ENCODE assay signal across 10 cellular contexts in genomic region chr1:2073382-2074230, GRCh38. TPM values are rescaled to one million over a fixed set of nuclear protein-coding genes. Genes with fewer than 3 reads are reported as not detected.
DNase-seq lines count a peak whose midpoint lies in the region; ATAC-seq and TF ChIP-seq lines count a peak whose summit lies in the region.
"Had no signal": no experiment of that assay in that cellular context is flagged by ENCODE, and none has a peak within 500 bp of the region (broad histone marks: within the 10 kb centered on the region; RNA-seq: fewer than 3 reads in every experiment).

No MANE protein-coding gene starts in this region.

- H3K27me3 ChIP-seq in left ventricle myocardium inferior (ENCODE audit: low read depth) (peaks cover 36% of the 10 kb centered on the region), right atrium auricular region (no peaks in the 10 kb centered on the region), thoracic aorta (replicated peaks; ENCODE audit: insufficient read depth) (no peaks in the 10 kb centered on the region), Peyer's patch (no peaks in the 10 kb centered on the region)

- H3K4me3 ChIP-seq in left ventricle myocardium inferior: peak overlapping the region; percentile 27
- peak overlapping the region in 1 of 2 donors; percentile 18 for H3K4me3 ChIP-seq in right atrium auricular region
- peak overlapping the region; percentile 19 for H3K4me3 ChIP-seq in thoracic aorta
- peak overlapping the region in 1 of 4 donors; percentile 35 for H3K4me3 ChIP-seq in Peyer's patch

- no peak for TF ChIP-seq CTCF in left ventricle myocardium inferior (IDR thresholded peaks at IDR 0.05; ENCODE audit: borderline replicate concordance)
- no peak for TF ChIP-seq CTCF in right atrium auricular region (IDR thresholded peaks at IDR 0.05)
- TF ChIP-seq CTCF in thoracic aorta (IDR thresholded peaks at IDR 0.05): no peak
- no peak for TF ChIP-seq CTCF in Peyer's patch (IDR thresholded peaks at IDR 0.05)

- intact Hi-C loops in left ventricle myocardium inferior (cut with micrococcal nuclease): no loop called here

- TF ChIP-seq POLR2A in Peyer's patch (IDR thresholded peaks at IDR 0.05): no peak

- ATAC-seq in thoracic aorta (ENCODE audit: insufficient number of reproducible peaks, low FRiP score, low read depth): no peak
- ATAC-seq: PC-3 had no signal

- no peak for DNase-seq in left ventricle myocardium inferior
- DNase-seq in right atrium auricular region (ENCODE audit: low spot score): no peak
- DNase-seq in amygdala (lab: John Stamatoyannopoulos, UW): peak in 55 of 56 donors; percentile 25 to 92 (median 77)
- DNase-seq in hippocampal formation (lab: John Stamatoyannopoulos, UW): peak; percentile 79 to 88
- DNase-seq in thoracic aorta (ENCODE audit: low spot score): no peak
- no peak for DNase-seq in Peyer's patch
- no peak for DNase-seq in mesenteric fat pad (ENCODE audit: low spot score)
- no peak for DNase-seq in activated naive CD4-positive, alpha-beta T cell treated with anti-CD3 and anti-CD28 coated beads, Interleukin-2, amount 50 U/mL, for 16 hours
- DNase-seq: PC-3 had no signal

- H3K27ac ChIP-seq in left ventricle myocardium inferior (replicated peaks) (no peak overlapping the region), right atrium auricular region (no peak overlapping the region), thoracic aorta (no peak overlapping the region), Peyer's patch (peak overlapping the region in 1 of 4 donors; percentile 84)

- H3K9me3 ChIP-seq in left ventricle myocardium inferior (replicated peaks): peaks cover 19% of the 10 kb centered on the region
- peaks cover 0 to 12% of the 10 kb centered on the region in 2 donors for H3K9me3 ChIP-seq in right atrium auricular region
- peaks cover 11% of the 10 kb centered on the region for H3K9me3 ChIP-seq in thoracic aorta
- H3K9me3 ChIP-seq in Peyer's patch: peaks cover 0 to 17% (median 4%) of the 10 kb centered on the region in 4 donors

- no peaks in the 10 kb centered on the region for H3K4me1 ChIP-seq in left ventricle myocardium inferior
- H3K4me1 ChIP-seq in right atrium auricular region: no peaks in the 10 kb centered on the region
- peaks cover 0 to 7% of the 10 kb centered on the region in 2 donors for H3K4me1 ChIP-seq in thoracic aorta (ENCODE audit: control insufficient read depth in 1 of 2, low read depth in 2 of 2)
- H3K4me1 ChIP-seq in Peyer's patch: peaks cover 0 to 23% (median 1%) of the 10 kb centered on the region in 4 donors

- H3K36me3 ChIP-seq in left ventricle myocardium inferior (peaks cover 9% of the 10 kb centered on the region), right atrium auricular region (no peaks in the 10 kb centered on the region), thoracic aorta (no peaks in the 10 kb centered on the region), Peyer's patch (peaks cover 0 to 31% (median 0%) of the 10 kb centered on the region in 3 donors)

RNA-seq across cellular contexts. Expression of gene PRKCZ, which starts 23.4 kb away (rescaled TPM):
- total RNA-seq in left ventricle myocardium inferior: 19.1 TPM
- total RNA-seq in right atrium auricular region: 10 to 100 TPM; 15.3 to 16.4 TPM
- under 1 TPM in 1 of 2 donors, not detected in 1; 0.68 TPM for total RNA-seq in thoracic aorta
- total RNA-seq in Peyer's patch: 100 to 1,000 TPM in 2 of 4 donors, 10 to 100 TPM in 2; 51.2 to 105 (median 93.6) TPM
- total RNA-seq in mesenteric fat pad: 1.4 TPM

RNA-seq across cellular contexts. Expression of gene GABRD, which starts 54.5 kb away (rescaled TPM):
- total RNA-seq in left ventricle myocardium inferior: 0.41 TPM
- total RNA-seq in right atrium auricular region: not detected
- not detected for total RNA-seq in thoracic aorta
- total RNA-seq in Peyer's patch: not detected
- not detected for total RNA-seq in mesenteric fat pad
- total RNA-seq: PC-3, progenitor cell of endocrine pancreas had no signal

Comparison
In these comparisons a context has a peak if more than half of its experiments do, and no peak if none do; other contexts are left out.
1. DNase-seq: peak in amygdala (55 of 56) and hippocampal formation (2 of 2); none in left ventricle myocardium inferior (single experiment), right atrium auricular region (single experiment), thoracic aorta (single experiment), Peyer's patch (0 of 3), mesenteric fat pad (single experiment) and activated naive CD4-positive, alpha-beta T cell treated with anti-CD3 and anti-CD28 coated beads, Interleukin-2, amount 50 U/mL, for 16 hours (single experiment).